In genomic region chr15:76073554-76073953, GRCh38 we compare ENCODE assay signal across 1 cellular context.
TF ChIP-seq lines count a peak whose summit lies in the region.

No MANE protein-coding gene starts in this region.

TF ChIP-seq in HCT116, 20 proteins besides CTCF, POLR2A, EP300 and RAD21:
- TF ChIP-seq REST (IDR thresholded peaks at IDR 0.05; ENCODE audit: low read depth) = no peak
- TF ChIP-seq CEBPB (IDR thresholded peaks at IDR 0.05; ENCODE audit: low read depth) = peak; percentile 21; the same call in 1 of the 2 replicates
